ENCODE assay signal across 8 cellular contexts in genomic region chr4:122384245-122384644, GRCh38. TPM values are rescaled to one million over a fixed set of nuclear protein-coding genes. Genes with fewer than 3 reads are reported as not detected.
"Had no signal": no experiment of that assay in that cellular context is flagged by ENCODE, and none has a peak within 500 bp of the region (broad histone marks: within the 10 kb centered on the region; RNA-seq: fewer than 3 reads in every experiment).

No MANE protein-coding gene starts in this region.

- ATAC-seq: GM12878 had no signal

- DNase-seq: GDM1, GF-D8 had no signal

- FAIRE-seq: G401.6, GM12878, GM12891, GM12892, GM18507, GM19239 had no signal

- H3K4me3 ChIP-seq: GM12878 had no signal

RNA-seq across cellular contexts. Expression of gene ADAD1, which starts 5.4 kb away (rescaled TPM):
- total RNA-seq: GM12878 had no signal
- polyA plus RNA-seq: GM12878 had no signal
